ENCODE assay signal across 1 cellular context in genomic region chr19:9621156-9622037, GRCh38.
TF ChIP-seq lines count a peak whose summit lies in the region.

Gene ZNF561, minus strand, starts transcription at chr19:9621232. Its CDS starts 1,776 bp downstream, at chr19:9619456.

TF ChIP-seq in WTC11, 78 proteins besides CTCF, POLR2A, EP300 and RAD21 (continued from another document):
- TF ChIP-seq ARID4B (CRISPR knock-in tag; IDR thresholded peaks at IDR 0.05; ENCODE audit: borderline replicate concordance) (0 out of 2 replicates have a peak, but pooled peaks have one; percentile 4), ZNF416 (CRISPR knock-in tag; IDR thresholded peaks at IDR 0.05) (no peak), SP1 (CRISPR knock-in tag; conservative IDR thresholded peaks at IDR 0.05) (no peak; the same call in 1 of the 2 replicates), GABPB1 (CRISPR knock-in tag; IDR thresholded peaks at IDR 0.05) (peak; percentile 76), ATF3 (CRISPR knock-in tag; conservative IDR thresholded peaks at IDR 0.05) (no peak), CREB1 (CRISPR knock-in tag; IDR thresholded peaks at IDR 0.05) (no peak), JUN (CRISPR knock-in tag; IDR thresholded peaks at IDR 0.05) (no peak), IRF2 (CRISPR knock-in tag; IDR thresholded peaks at IDR 0.05; ENCODE audit: borderline replicate concordance, low read depth) (no peak), CBFB (CRISPR knock-in tag; IDR thresholded peaks at IDR 0.05; ENCODE audit: low read depth) (no peak), MXD4 (CRISPR knock-in tag; IDR thresholded peaks at IDR 0.05; ENCODE audit: borderline replicate concordance) (no peak), ZNF671 (CRISPR knock-in tag; IDR thresholded peaks at IDR 0.05) (no peak), HMGA2 (CRISPR knock-in tag; IDR thresholded peaks at IDR 0.05) (no peak), NR2C2 (CRISPR knock-in tag; IDR thresholded peaks at IDR 0.05) (no peak), EMX1 (CRISPR knock-in tag; IDR thresholded peaks at IDR 0.05) (no peak), TEAD4 (CRISPR knock-in tag; IDR thresholded peaks at IDR 0.05) (0 out of 2 replicates have a peak, but pooled peaks have one; percentile 29), ZMAT4 (CRISPR knock-in tag; IDR thresholded peaks at IDR 0.05) (no peak), RELA (CRISPR knock-in tag; IDR thresholded peaks at IDR 0.05; ENCODE audit: borderline replicate concordance) (no peak), ZNF532 (CRISPR knock-in tag; IDR thresholded peaks at IDR 0.05; ENCODE audit: borderline replicate concordance) (no peak), NFE2L1 (CRISPR knock-in tag; IDR thresholded peaks at IDR 0.05) (no peak), FOXJ3 (CRISPR knock-in tag; IDR thresholded peaks at IDR 0.05; ENCODE audit: borderline replicate concordance) (no peak), ZBTB21 (CRISPR knock-in tag; IDR thresholded peaks at IDR 0.05; ENCODE audit: borderline replicate concordance) (no peak), ATF1 (CRISPR knock-in tag; IDR thresholded peaks at IDR 0.05) (no peak), E2F1 (CRISPR knock-in tag; IDR thresholded peaks at IDR 0.05) (no peak), ZNF396 (CRISPR knock-in tag; IDR thresholded peaks at IDR 0.05; ENCODE audit: borderline replicate concordance) (no peak), CREM (CRISPR knock-in tag; IDR thresholded peaks at IDR 0.05) (peak; percentile 90; the same call in 1 of the 2 replicates)
- TF ChIP-seq, protein P1, sequence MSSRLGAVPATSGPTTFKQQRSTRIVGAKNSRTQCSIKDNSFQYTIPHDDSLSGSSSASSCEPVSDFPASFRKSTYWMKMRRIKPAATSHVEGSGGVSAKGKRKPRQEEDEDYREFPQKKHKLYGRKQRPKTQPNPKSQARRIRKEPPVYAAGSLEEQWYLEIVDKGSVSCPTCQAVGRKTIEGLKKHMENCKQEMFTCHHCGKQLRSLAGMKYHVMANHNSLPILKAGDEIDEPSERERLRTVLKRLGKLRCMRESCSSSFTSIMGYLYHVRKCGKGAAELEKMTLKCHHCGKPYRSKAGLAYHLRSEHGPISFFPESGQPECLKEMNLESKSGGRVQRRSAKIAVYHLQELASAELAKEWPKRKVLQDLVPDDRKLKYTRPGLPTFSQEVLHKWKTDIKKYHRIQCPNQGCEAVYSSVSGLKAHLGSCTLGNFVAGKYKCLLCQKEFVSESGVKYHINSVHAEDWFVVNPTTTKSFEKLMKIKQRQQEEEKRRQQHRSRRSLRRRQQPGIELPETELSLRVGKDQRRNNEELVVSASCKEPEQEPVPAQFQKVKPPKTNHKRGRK (CRISPR knock-in tag; IDR thresholded peaks at IDR 0.05; ENCODE audit: borderline replicate concordance) = no peak
- TF ChIP-seq, protein P2, sequence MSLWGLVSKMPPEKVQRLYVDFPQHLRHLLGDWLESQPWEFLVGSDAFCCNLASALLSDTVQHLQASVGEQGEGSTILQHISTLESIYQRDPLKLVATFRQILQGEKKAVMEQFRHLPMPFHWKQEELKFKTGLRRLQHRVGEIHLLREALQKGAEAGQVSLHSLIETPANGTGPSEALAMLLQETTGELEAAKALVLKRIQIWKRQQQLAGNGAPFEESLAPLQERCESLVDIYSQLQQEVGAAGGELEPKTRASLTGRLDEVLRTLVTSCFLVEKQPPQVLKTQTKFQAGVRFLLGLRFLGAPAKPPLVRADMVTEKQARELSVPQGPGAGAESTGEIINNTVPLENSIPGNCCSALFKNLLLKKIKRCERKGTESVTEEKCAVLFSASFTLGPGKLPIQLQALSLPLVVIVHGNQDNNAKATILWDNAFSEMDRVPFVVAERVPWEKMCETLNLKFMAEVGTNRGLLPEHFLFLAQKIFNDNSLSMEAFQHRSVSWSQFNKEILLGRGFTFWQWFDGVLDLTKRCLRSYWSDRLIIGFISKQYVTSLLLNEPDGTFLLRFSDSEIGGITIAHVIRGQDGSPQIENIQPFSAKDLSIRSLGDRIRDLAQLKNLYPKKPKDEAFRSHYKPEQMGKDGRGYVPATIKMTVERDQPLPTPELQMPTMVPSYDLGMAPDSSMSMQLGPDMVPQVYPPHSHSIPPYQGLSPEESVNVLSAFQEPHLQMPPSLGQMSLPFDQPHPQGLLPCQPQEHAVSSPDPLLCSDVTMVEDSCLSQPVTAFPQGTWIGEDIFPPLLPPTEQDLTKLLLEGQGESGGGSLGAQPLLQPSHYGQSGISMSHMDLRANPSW (CRISPR knock-in tag; conservative IDR thresholded peaks at IDR 0.05; ENCODE audit: low read depth) = no peak
- TF ChIP-seq, protein P3, sequence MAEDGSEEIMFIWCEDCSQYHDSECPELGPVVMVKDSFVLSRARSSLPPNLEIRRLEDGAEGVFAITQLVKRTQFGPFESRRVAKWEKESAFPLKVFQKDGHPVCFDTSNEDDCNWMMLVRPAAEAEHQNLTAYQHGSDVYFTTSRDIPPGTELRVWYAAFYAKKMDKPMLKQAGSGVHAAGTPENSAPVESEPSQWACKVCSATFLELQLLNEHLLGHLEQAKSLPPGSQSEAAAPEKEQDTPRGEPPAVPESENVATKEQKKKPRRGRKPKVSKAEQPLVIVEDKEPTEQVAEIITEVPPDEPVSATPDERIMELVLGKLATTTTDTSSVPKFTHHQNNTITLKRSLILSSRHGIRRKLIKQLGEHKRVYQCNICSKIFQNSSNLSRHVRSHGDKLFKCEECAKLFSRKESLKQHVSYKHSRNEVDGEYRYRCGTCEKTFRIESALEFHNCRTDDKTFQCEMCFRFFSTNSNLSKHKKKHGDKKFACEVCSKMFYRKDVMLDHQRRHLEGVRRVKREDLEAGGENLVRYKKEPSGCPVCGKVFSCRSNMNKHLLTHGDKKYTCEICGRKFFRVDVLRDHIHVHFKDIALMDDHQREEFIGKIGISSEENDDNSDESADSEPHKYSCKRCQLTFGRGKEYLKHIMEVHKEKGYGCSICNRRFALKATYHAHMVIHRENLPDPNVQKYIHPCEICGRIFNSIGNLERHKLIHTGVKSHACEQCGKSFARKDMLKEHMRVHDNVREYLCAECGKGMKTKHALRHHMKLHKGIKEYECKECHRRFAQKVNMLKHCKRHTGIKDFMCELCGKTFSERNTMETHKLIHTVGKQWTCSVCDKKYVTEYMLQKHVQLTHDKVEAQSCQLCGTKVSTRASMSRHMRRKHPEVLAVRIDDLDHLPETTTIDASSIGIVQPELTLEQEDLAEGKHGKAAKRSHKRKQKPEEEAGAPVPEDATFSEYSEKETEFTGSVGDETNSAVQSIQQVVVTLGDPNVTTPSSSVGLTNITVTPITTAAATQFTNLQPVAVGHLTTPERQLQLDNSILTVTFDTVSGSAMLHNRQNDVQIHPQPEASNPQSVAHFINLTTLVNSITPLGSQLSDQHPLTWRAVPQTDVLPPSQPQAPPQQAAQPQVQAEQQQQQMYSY (CRISPR knock-in tag; IDR thresholded peaks at IDR 0.05) = no peak
- TF ChIP-seq, protein P4, sequence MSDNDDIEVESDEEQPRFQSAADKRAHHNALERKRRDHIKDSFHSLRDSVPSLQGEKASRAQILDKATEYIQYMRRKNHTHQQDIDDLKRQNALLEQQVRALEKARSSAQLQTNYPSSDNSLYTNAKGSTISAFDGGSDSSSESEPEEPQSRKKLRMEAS (CRISPR knock-in tag; IDR thresholded peaks at IDR 0.05) = peak; percentile 54; the same call in 1 of the 2 replicates
- TF ChIP-seq, protein P5, sequence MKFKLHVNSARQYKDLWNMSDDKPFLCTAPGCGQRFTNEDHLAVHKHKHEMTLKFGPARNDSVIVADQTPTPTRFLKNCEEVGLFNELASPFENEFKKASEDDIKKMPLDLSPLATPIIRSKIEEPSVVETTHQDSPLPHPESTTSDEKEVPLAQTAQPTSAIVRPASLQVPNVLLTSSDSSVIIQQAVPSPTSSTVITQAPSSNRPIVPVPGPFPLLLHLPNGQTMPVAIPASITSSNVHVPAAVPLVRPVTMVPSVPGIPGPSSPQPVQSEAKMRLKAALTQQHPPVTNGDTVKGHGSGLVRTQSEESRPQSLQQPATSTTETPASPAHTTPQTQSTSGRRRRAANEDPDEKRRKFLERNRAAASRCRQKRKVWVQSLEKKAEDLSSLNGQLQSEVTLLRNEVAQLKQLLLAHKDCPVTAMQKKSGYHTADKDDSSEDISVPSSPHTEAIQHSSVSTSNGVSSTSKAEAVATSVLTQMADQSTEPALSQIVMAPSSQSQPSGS (CRISPR knock-in tag; IDR thresholded peaks at IDR 0.05; ENCODE audit: borderline replicate concordance, low read depth) = no peak
- TF ChIP-seq, protein P6, sequence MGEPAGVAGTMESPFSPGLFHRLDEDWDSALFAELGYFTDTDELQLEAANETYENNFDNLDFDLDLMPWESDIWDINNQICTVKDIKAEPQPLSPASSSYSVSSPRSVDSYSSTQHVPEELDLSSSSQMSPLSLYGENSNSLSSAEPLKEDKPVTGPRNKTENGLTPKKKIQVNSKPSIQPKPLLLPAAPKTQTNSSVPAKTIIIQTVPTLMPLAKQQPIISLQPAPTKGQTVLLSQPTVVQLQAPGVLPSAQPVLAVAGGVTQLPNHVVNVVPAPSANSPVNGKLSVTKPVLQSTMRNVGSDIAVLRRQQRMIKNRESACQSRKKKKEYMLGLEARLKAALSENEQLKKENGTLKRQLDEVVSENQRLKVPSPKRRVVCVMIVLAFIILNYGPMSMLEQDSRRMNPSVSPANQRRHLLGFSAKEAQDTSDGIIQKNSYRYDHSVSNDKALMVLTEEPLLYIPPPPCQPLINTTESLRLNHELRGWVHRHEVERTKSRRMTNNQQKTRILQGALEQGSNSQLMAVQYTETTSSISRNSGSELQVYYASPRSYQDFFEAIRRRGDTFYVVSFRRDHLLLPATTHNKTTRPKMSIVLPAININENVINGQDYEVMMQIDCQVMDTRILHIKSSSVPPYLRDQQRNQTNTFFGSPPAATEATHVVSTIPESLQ (CRISPR knock-in tag; IDR thresholded peaks at IDR 0.05) = no peak
